In genomic region chr11:123139206-123139605, GRCh38 we compare ENCODE assay signal across 20 cellular contexts. TPM values are rescaled to one million over a fixed set of nuclear protein-coding genes. Genes with fewer than 3 reads are reported as not detected.
DNase-seq lines count a peak whose midpoint lies in the region; ATAC-seq and TF ChIP-seq lines count a peak whose summit lies in the region.
"Had no signal": no experiment of that assay in that cellular context is flagged by ENCODE, and none has a peak within 500 bp of the region (broad histone marks: within the 10 kb centered on the region; RNA-seq: fewer than 3 reads in every experiment).

No MANE protein-coding gene starts in this region.

- H3K36me3 ChIP-seq in ACC112 (ENCODE audit: insufficient read depth, low read length) (peaks cover 17% of the 10 kb centered on the region; the same call in 1 of the 2 replicates), hepatocyte (replicated peaks; ENCODE audit: insufficient read depth, low read depth) (no peaks in the 10 kb centered on the region), sigmoid colon (no peaks in the 10 kb centered on the region), lower lobe of right lung (no peaks in the 10 kb centered on the region)

- H3K79me2 ChIP-seq in ACC112 (ENCODE audit: control insufficient read depth, insufficient read depth, low read length, unreplicated experiment) (peaks cover 37% of the 10 kb centered on the region), hepatocyte (peaks cover 4% of the 10 kb centered on the region)

- 89% methylated on average over 4 of the region's 4 CpGs for WGBS in hepatocyte (ENCODE audit: low lambda C conversion rate, missing lambda C conversion rate)
- 94% methylated on average over 4 of the region's 4 CpGs for WGBS in sigmoid colon, 2 donors

- POLR2A ChIA-PET in RWPE1 (lab: Yijun Ruan, JAX; ENCODE audit: low non-redundant PET), result no interaction called here

- intact Hi-C loops in sigmoid colon (cut with DNase I) (no loop called here), lower lobe of right lung (cut with DNase I) (no loop called here)

- TF ChIP-seq EP300 in sigmoid colon (IDR thresholded peaks at IDR 0.05), result no peak

- no peaks in the 10 kb centered on the region for H4K20me1 ChIP-seq in hepatocyte (ENCODE audit: insufficient read depth, poor library complexity, severe bottlenecking)

- H3K4me1 ChIP-seq in ACC112 (ENCODE audit: control insufficient read depth, insufficient read depth, low read length, unreplicated experiment) (peaks cover 25% of the 10 kb centered on the region), hepatocyte (ENCODE audit: insufficient read depth) (peaks cover 25% of the 10 kb centered on the region), sigmoid colon (peaks cover 0 to 43% (median 37%) of the 10 kb centered on the region in 4 donors), lower lobe of right lung (no peaks in the 10 kb centered on the region)

- H3K27ac ChIP-seq in ACC112 (ENCODE audit: low read depth, low read length) (peak overlapping the region; percentile 88), hepatocyte (peak overlapping the region; percentile 92), sigmoid colon (peak overlapping the region in 3 of 4 donors; percentile 77 to 79 (median 78)), lower lobe of right lung (no peak overlapping the region), RWPE1 (no peak overlapping the region)

- H2AFZ ChIP-seq in ACC112 (ENCODE audit: low read length, unreplicated experiment) (no peak overlapping the region), hepatocyte (no peak overlapping the region)

- no peaks in the 10 kb centered on the region for H3K9me3 ChIP-seq in hepatocyte (ENCODE audit: low read depth)
- H3K9me3 ChIP-seq in sigmoid colon, result no peaks in the 10 kb centered on the region
- H3K9me3 ChIP-seq in lower lobe of right lung, result no peaks in the 10 kb centered on the region
- H3K9me3 ChIP-seq: SK-N-SH had no signal

- no peak overlapping the region for H3K4me2 ChIP-seq in hepatocyte
- H3K4me2 ChIP-seq: SK-N-SH had no signal

- DNase-seq in MV-4-11 (lab: John Stamatoyannopoulos, UW), result peak; percentile 59
- no peak for DNase-seq in hepatocyte (ENCODE audit: low spot score)
- DNase-seq in sigmoid colon, result no peak
- DNase-seq in lower lobe of right lung, result no peak
- no peak for DNase-seq in RWPE1 (ENCODE audit: low spot score)
- DNase-seq in NCI-H82 (lab: John Stamatoyannopoulos, UW), result no peak
- DNase-seq: ACHN; CD4-positive, CD25-positive, alpha-beta regulatory T cell; H9; Kasumi-1; MM.1S; NCI-H1436; NCI-H2029; NCI-H2171 treated with DMSO at 0.1 percent for 48 hours; NCI-H748 treated with DMSO at 0.1 percent for 48 hours; SK-N-SH had no signal

- no peak overlapping the region for H3K4me3 ChIP-seq in ACC112 (ENCODE audit: low read depth, low read length)
- H3K4me3 ChIP-seq in hepatocyte, result no peak overlapping the region
- H3K4me3 ChIP-seq in sigmoid colon, result no peak overlapping the region
- no peak overlapping the region for H3K4me3 ChIP-seq in lower lobe of right lung

- no peak for ATAC-seq in lower lobe of right lung
- ATAC-seq: Panc1, Right ventricle myocardium inferior had no signal

- TF ChIP-seq POLR2A in sigmoid colon (IDR thresholded peaks at IDR 0.05), result no peak

- CTCF ChIA-PET in RWPE1 (lab: Yijun Ruan, JAX), result no interaction called here

- no peaks in the 10 kb centered on the region for H3K9me2 ChIP-seq in hepatocyte (replicated peaks; ENCODE audit: insufficient read depth)
- H3K9me2 ChIP-seq: SK-N-SH had no signal

- H3K27me3 ChIP-seq in ACC112 (ENCODE audit: insufficient read depth, low read length) (no peaks in the 10 kb centered on the region), hepatocyte (no peaks in the 10 kb centered on the region), sigmoid colon (no peaks in the 10 kb centered on the region), lower lobe of right lung (ENCODE audit: low read depth) (no peaks in the 10 kb centered on the region)

- TF ChIP-seq CTCF in hepatocyte (IDR thresholded peaks at IDR 0.05; ENCODE audit: poor library complexity) (no peak), sigmoid colon (IDR thresholded peaks at IDR 0.05) (no peak), lower lobe of right lung (IDR thresholded peaks at IDR 0.05) (no peak), RWPE1 (conservative IDR thresholded peaks at IDR 0.05; ENCODE audit: low read depth) (no peak)

RNA-seq across cellular contexts. Expression of gene CLMP, which starts 55.8 kb away (rescaled TPM):
- total RNA-seq in hepatocyte, result 59.4 and 75.1 TPM in 2 replicates
- 23.3 and 27.1 TPM in 2 replicates for polyA plus RNA-seq in hepatocyte
- 100 to 1,000 TPM; 104 to 180 (median 164) TPM for total RNA-seq in sigmoid colon
- polyA plus RNA-seq in sigmoid colon, result 10 to 100 TPM in 1 of 3 donors, 1 to 10 TPM in 2; 1.4 to 12.1 (median 9.0) TPM
- 15.1 TPM for total RNA-seq in lower lobe of right lung
- total RNA-seq: HT-29 had no signal

Comparison
In these comparisons a context has a peak if more than half of its experiments do, and no peak if none do; other contexts are left out.
1. H3K27ac ChIP-seq: peak in ACC112 (single experiment), hepatocyte (single experiment) and sigmoid colon (3 of 4); none in lower lobe of right lung (single experiment) and RWPE1 (single experiment).